Comparison of ENCODE assay signal across 19 cellular contexts in the genomic region with DNA sequence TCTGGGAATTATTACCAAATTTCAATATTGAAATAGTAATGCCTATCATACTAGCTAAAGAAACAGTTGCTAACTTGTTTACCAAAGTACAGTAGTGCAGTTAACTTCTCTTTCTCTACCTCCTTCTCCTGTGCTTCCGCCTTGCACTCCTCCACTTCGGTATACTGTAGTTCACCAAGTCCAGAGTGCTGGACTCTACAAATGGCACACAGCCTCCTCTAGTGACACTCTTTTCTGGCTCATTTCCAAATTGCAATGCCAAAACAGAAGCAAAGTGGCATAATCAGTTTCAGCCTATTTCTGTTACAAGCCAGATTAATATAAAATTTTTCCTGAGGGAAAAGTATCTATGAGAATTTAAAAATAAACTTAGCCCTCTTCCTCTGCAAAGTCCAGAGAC.
A peak's percentile ranks its signal among the peaks of the same experiment; 100 is the strongest.
DNase-seq lines count a peak whose midpoint lies in the region; ATAC-seq and TF ChIP-seq lines count a peak whose summit lies in the region.
"Had no signal": no experiment of that assay in that cellular context is flagged by ENCODE, and none has a peak within 500 bp of the region (broad histone marks: within the 10 kb centered on the region; RNA-seq: fewer than 3 reads in every experiment).

No MANE protein-coding gene starts in this region.

- TF ChIP-seq RAD21 in Ishikawa (IDR thresholded peaks at IDR 0.05; ENCODE audit: low read depth) = no peak

- H3K9me3 ChIP-seq in heart left ventricle = no peaks in the 10 kb centered on the region
- no peaks in the 10 kb centered on the region for H3K9me3 ChIP-seq in left ventricle myocardium inferior (replicated peaks)
- no peaks in the 10 kb centered on the region for H3K9me3 ChIP-seq in BE2C
- H3K9me3 ChIP-seq: Peyer's patch had no signal

- DNase-seq in heart left ventricle = peak in 1 of 5 donors; percentile 12
- no peak for DNase-seq in left ventricle myocardium inferior
- DNase-seq in globus pallidus (ENCODE audit: low spot score) = peak; percentile 33
- DNase-seq in pons (ENCODE audit: low spot score) = peak; percentile 37
- DNase-seq in T-helper 2 cell = no peak
- no peak for DNase-seq in BE2C
- DNase-seq in T1000 (lab: John Stamatoyannopoulos, UW) = no peak
- DNase-seq: GDM1; H7; HFFc6; NCI-H1436; NCI-H2029; NCI-H345; NCI-H524 treated with DMSO at 0.1 percent for 48 hours; NK-92 treated with Interleukin-12 subunit alpha and Interleukin-12 subunit beta, amount 100 ng/mL, for 24 hours; Peyer's patch; SHP77 had no signal

- H3K4me1 ChIP-seq in heart left ventricle = peaks cover 0 to 8% (median 0%) of the 10 kb centered on the region in 12 donors
- H3K4me1 ChIP-seq in left ventricle myocardium inferior = peaks cover 16% of the 10 kb centered on the region
- no peaks in the 10 kb centered on the region for H3K4me1 ChIP-seq in BE2C
- H3K4me1 ChIP-seq: Peyer's patch had no signal

- no peak overlapping the region for H3K4me3 ChIP-seq in heart left ventricle
- H3K4me3 ChIP-seq in left ventricle myocardium inferior = no peak overlapping the region
- no peak overlapping the region for H3K4me3 ChIP-seq in BE2C (ENCODE audit: low read depth, low read length)
- H3K4me3 ChIP-seq: Peyer's patch had no signal

- no peak for TF ChIP-seq POLR2A in heart left ventricle (IDR thresholded peaks at IDR 0.05)

- no peaks in the 10 kb centered on the region for H3K27me3 ChIP-seq in heart left ventricle
- H3K27me3 ChIP-seq in left ventricle myocardium inferior (ENCODE audit: low read depth) = no peaks in the 10 kb centered on the region
- no peaks in the 10 kb centered on the region for H3K27me3 ChIP-seq in BE2C
- H3K27me3 ChIP-seq: Peyer's patch had no signal

- H3K27ac ChIP-seq in heart left ventricle (no peak overlapping the region), left ventricle myocardium inferior (replicated peaks) (no peak overlapping the region)
- H3K27ac ChIP-seq: C4-2B, Peyer's patch had no signal

- TF ChIP-seq EP300 in Ishikawa (IDR thresholded peaks at IDR 0.05; ENCODE audit: borderline replicate concordance) = no peak

- intact Hi-C loops in heart left ventricle (cut with DNase I) (no loop called here), left ventricle myocardium inferior (cut with micrococcal nuclease) (no loop called here)

- TF ChIP-seq CTCF in heart left ventricle (IDR thresholded peaks at IDR 0.05) = no peak
- no peak for TF ChIP-seq CTCF in left ventricle myocardium inferior (IDR thresholded peaks at IDR 0.05; ENCODE audit: borderline replicate concordance)
- TF ChIP-seq CTCF in BE2C (IDR thresholded peaks at IDR 0.05; ENCODE audit: low read depth, low read length) = no peak

- H3K36me3 ChIP-seq in heart left ventricle (peaks cover 0 to 64% (median 27%) of the 10 kb centered on the region in 9 donors), left ventricle myocardium inferior (peaks cover 17% of the 10 kb centered on the region), BE2C (no peaks in the 10 kb centered on the region)

- peak in 3 of 4 donors; percentile 67 to 77 (median 73) for ATAC-seq in heart left ventricle

- WGBS in heart left ventricle, 4 donors = 52 to 68% (median 66%) methylated on average over 2 of the region's 2 CpGs

TF ChIP-seq in Ishikawa, 13 proteins besides CTCF, POLR2A, EP300 and RAD21:
- peak; percentile 28; the same call in 1 of the 2 replicates for TF ChIP-seq NFIC (IDR thresholded peaks at IDR 0.05)
- TF ChIP-seq, protein P1, sequence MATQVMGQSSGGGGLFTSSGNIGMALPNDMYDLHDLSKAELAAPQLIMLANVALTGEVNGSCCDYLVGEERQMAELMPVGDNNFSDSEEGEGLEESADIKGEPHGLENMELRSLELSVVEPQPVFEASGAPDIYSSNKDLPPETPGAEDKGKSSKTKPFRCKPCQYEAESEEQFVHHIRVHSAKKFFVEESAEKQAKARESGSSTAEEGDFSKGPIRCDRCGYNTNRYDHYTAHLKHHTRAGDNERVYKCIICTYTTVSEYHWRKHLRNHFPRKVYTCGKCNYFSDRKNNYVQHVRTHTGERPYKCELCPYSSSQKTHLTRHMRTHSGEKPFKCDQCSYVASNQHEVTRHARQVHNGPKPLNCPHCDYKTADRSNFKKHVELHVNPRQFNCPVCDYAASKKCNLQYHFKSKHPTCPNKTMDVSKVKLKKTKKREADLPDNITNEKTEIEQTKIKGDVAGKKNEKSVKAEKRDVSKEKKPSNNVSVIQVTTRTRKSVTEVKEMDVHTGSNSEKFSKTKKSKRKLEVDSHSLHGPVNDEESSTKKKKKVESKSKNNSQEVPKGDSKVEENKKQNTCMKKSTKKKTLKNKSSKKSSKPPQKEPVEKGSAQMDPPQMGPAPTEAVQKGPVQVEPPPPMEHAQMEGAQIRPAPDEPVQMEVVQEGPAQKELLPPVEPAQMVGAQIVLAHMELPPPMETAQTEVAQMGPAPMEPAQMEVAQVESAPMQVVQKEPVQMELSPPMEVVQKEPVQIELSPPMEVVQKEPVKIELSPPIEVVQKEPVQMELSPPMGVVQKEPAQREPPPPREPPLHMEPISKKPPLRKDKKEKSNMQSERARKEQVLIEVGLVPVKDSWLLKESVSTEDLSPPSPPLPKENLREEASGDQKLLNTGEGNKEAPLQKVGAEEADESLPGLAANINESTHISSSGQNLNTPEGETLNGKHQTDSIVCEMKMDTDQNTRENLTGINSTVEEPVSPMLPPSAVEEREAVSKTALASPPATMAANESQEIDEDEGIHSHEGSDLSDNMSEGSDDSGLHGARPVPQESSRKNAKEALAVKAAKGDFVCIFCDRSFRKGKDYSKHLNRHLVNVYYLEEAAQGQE (IDR thresholded peaks at IDR 0.05; ENCODE audit: low read depth) = no peak
TF ChIP-seq in Ishikawa: peak in this region for 1.

Comparison
In these comparisons a context has a peak if more than half of its experiments do, and no peak if none do; other contexts are left out.
1. DNase-seq: peak in globus pallidus (single experiment) and pons (single experiment); none in left ventricle myocardium inferior (single experiment), T-helper 2 cell (0 of 5), BE2C (single experiment) and T1000 (single experiment).